Comparison of ENCODE assay signal across 13 cellular contexts in genomic region chr18:47983055-47983454, GRCh38. TPM values are rescaled to one million over a fixed set of nuclear protein-coding genes. Genes with fewer than 3 reads are reported as not detected.
DNase-seq lines count a peak whose midpoint lies in the region; ATAC-seq and TF ChIP-seq lines count a peak whose summit lies in the region.
"Had no signal": no experiment of that assay in that cellular context is flagged by ENCODE, and none has a peak within 500 bp of the region (broad histone marks: within the 10 kb centered on the region; RNA-seq: fewer than 3 reads in every experiment).

No MANE protein-coding gene starts in this region.

- H3K27ac ChIP-seq in BLaER1 (no peak overlapping the region), Karpas-422 (ENCODE audit: low read length) (peak overlapping the region; percentile 99)
- H3K27ac ChIP-seq: C4-2B had no signal

- no peaks in the 10 kb centered on the region for H3K9me2 ChIP-seq in Karpas-422 (replicated peaks; ENCODE audit: insufficient read depth, low read length)

- peaks cover 3% of the 10 kb centered on the region for H3K9me3 Mint-ChIP-seq in mesothelial cell of epicardium

- H3K36me3 ChIP-seq in BLaER1 (no peaks in the 10 kb centered on the region), Karpas-422 (ENCODE audit: insufficient read depth, low read length) (peaks cover 6% of the 10 kb centered on the region; the same call in 1 of the 2 replicates)
- H3K36me3 ChIP-seq: HAP-1 had no signal

- no peak for ATAC-seq in GM21529 (IDR thresholded peaks at IDR 0.05; ENCODE audit: unreplicated experiment)

- peaks cover 81% of the 10 kb centered on the region for H3K4me1 ChIP-seq in BLaER1
- H3K4me1 ChIP-seq in Karpas-422 (ENCODE audit: low read length): peaks cover 94% of the 10 kb centered on the region

- TF ChIP-seq CTCF in mesothelial cell of epicardium (IDR thresholded peaks at IDR 0.05; ENCODE audit: unreplicated experiment): no peak

- H3K27ac Mint-ChIP-seq in mesothelial cell of epicardium: peak overlapping the region; percentile 43

- H3K9me3 ChIP-seq in BLaER1 (peaks cover 4% of the 10 kb centered on the region; the same call in 1 of the 2 replicates), Karpas-422 (ENCODE audit: low read length) (no peaks in the 10 kb centered on the region)
- H3K9me3 ChIP-seq: HAP-1 had no signal

- no peaks in the 10 kb centered on the region for H3K27me3 Mint-ChIP-seq in mesothelial cell of epicardium (ENCODE audit: low read depth)

- H3K27me3 ChIP-seq in BLaER1 (no peaks in the 10 kb centered on the region), Karpas-422 (ENCODE audit: low read length) (no peaks in the 10 kb centered on the region)

- no peak overlapping the region for H2AFZ ChIP-seq in Karpas-422 (ENCODE audit: low read length)

- no peaks in the 10 kb centered on the region for H4K20me1 ChIP-seq in BLaER1
- H4K20me1 ChIP-seq in Karpas-422 (ENCODE audit: insufficient read depth, low read depth, low read length): no peaks in the 10 kb centered on the region

- H3K36me3 Mint-ChIP-seq in mesothelial cell of epicardium: no peaks in the 10 kb centered on the region
- H3K36me3 Mint-ChIP-seq: CD4-positive, alpha-beta memory T cell had no signal

- no peak overlapping the region for H3K4me3 Mint-ChIP-seq in mesothelial cell of epicardium
- H3K4me3 Mint-ChIP-seq: CD4-positive, alpha-beta memory T cell had no signal

- peaks cover 14% of the 10 kb centered on the region; the same call in 1 of the 2 replicates for H3K79me2 ChIP-seq in Karpas-422 (ENCODE audit: low read length)

- H3K4me1 Mint-ChIP-seq in mesothelial cell of epicardium: peaks cover 32% of the 10 kb centered on the region
- H3K4me1 Mint-ChIP-seq: CD4-positive, alpha-beta memory T cell had no signal

- H3K4me3 ChIP-seq in BLaER1 (no peak overlapping the region), Karpas-422 (ENCODE audit: low read length) (peak overlapping the region; percentile 55)
- H3K4me3 ChIP-seq: HAP-1 had no signal

- DNase-seq in Karpas-422: no peak
- peak; percentile 23 for DNase-seq in SKM-1 (lab: John Stamatoyannopoulos, UW; ENCODE audit: unreplicated experiment)
- no peak for DNase-seq in mesothelial cell of epicardium (ENCODE audit: low spot score in 2 of 2, unreplicated experiment in 2 of 2)
- DNase-seq in NCI-H187 treated with DMSO at 0.1 percent for 48 hours (lab: John Stamatoyannopoulos, UW): no peak
- DNase-seq in activated CD4-positive, alpha-beta T cell treated with anti-CD3 and anti-CD28 coated beads, Interleukin-2, amount 50 U/mL, for 48 hours: no peak
- DNase-seq in stimulated activated CD4-positive, alpha-beta T cell treated with anti-CD3 and anti-CD28 coated beads, Interleukin-2, amount 100 ng/mL, for 24 hours: no peak
- DNase-seq: ACHN; CD4-positive, alpha-beta memory T cell; DMS79 had no signal

- H3K9ac ChIP-seq in BLaER1 (no peak overlapping the region), Karpas-422 (ENCODE audit: low read length) (peak overlapping the region; percentile 87)

- H3K4me2 ChIP-seq in BLaER1: peak overlapping the region; percentile 60
- H3K4me2 ChIP-seq in Karpas-422 (ENCODE audit: low read depth, low read length, poor library complexity, severe bottlenecking): peak overlapping the region; percentile 75

RNA-seq across cellular contexts. Expression of gene SMAD2, which starts 52.6 kb away (rescaled TPM):
- total RNA-seq in Karpas-422 (2014; rRNA removed; shearing (Covaris generic); ENCODE audit: low replicate concordance): 153 and 163 TPM in 2 replicates
- 161 to 164 TPM (median 164 TPM) in 3 replicates for total RNA-seq in mesothelial cell of epicardium
